1 cellular context compared by ENCODE assay signal in the genomic region with DNA sequence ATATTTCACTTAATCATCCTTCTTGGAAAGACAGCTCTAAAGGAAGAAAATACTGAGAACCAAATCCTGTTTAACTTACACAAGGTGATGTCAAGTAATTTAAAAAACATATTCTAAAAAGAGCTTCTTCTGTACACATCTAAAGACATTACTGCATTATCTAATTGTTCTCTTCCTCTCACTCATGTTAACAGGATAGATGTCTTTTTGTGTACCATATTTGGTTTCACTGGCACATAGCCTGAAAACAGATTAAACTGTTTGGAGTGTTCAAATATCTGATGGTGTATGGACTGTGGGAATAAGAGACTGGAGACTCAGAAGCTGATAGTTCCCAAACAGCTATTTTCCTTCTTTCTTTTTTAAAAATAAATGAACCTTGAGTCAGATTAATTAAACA.
TF ChIP-seq lines count a peak whose summit lies in the region.

No MANE protein-coding gene starts in this region.

TF ChIP-seq in HEK293, 187 proteins besides CTCF, POLR2A, EP300 and RAD21 (continued from another document):
- TF ChIP-seq ZNF394 (tag by site-specific recombination; IDR thresholded peaks at IDR 0.05; ENCODE audit: borderline replicate concordance), result no peak
- TF ChIP-seq ZNF513 (tag by site-specific recombination; IDR thresholded peaks at IDR 0.05), result no peak
